Comparison of ENCODE assay signal across 15 cellular contexts in the genomic region with DNA sequence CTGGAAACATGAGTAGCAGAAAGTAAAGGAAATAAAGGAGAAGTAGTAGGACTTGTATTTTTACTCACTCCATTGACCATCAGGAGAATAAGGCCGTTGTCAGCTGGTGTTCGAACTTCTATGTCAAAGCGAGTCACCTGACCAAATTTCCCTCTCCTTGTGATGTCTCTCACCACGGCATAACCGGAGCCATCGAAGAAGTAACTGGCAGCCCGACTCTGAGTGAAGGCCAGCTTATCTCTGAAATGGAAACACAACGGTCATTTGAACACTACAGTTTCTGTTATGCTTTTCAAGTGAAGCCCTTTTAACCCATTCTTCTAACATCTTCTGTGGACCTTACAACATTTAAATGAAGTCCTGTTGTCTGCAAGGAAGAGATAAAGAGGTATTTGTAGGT. TPM values are rescaled to one million over a fixed set of nuclear protein-coding genes. Genes with fewer than 3 reads are reported as not detected.
DNase-seq lines count a peak whose midpoint lies in the region; ATAC-seq, FAIRE-seq and TF ChIP-seq lines count a peak whose summit lies in the region.
"Had no signal": no experiment of that assay in that cellular context is flagged by ENCODE, and none has a peak within 500 bp of the region (broad histone marks: within the 10 kb centered on the region; RNA-seq: fewer than 3 reads in every experiment).

No MANE protein-coding gene starts in this region.

- ATAC-seq in heart left ventricle = peak in 3 of 4 donors; percentile 39 to 75 (median 41)

- no peak for TF ChIP-seq CTCF in heart left ventricle (IDR thresholded peaks at IDR 0.05)
- no peak for TF ChIP-seq CTCF in right atrium auricular region (IDR thresholded peaks at IDR 0.05)
- no peak for TF ChIP-seq CTCF in H1 (IDR thresholded peaks at IDR 0.05; ENCODE audit: control extremely low read depth in 1 of 3, insufficient read depth in 1 of 3, low read depth in 1 of 3, low read length in 3 of 3)
- TF ChIP-seq CTCF in testis (IDR thresholded peaks at IDR 0.05) = no peak
- TF ChIP-seq CTCF in endodermal cell (conservative IDR thresholded peaks at IDR 0.05) = no peak

- FAIRE-seq in H1 (lab: Jason Lieb, UNC) = no peak
- FAIRE-seq: GM19239 had no signal

- TF ChIP-seq POLR2A in heart left ventricle (IDR thresholded peaks at IDR 0.05) = no peak
- no peak for TF ChIP-seq POLR2A in H1 (IDR thresholded peaks at IDR 0.05; ENCODE audit: control extremely low read depth in 1 of 2, low read depth in 2 of 2, low read length in 2 of 2)
- TF ChIP-seq POLR2A in testis (IDR thresholded peaks at IDR 0.05) = no peak

- 36 to 51% (median 49%) methylated on average over 8 of the region's 8 CpGs for WGBS in heart left ventricle, 4 donors
- WGBS in H1 (ENCODE audit: extremely low coverage in 1 of 2, insufficient coverage in 1 of 2, insufficient read length in 1 of 2, insufficient replicate concordance in 2 of 2, low coverage in 1 of 2, low lambda C conversion rate in 2 of 2, missing lambda C conversion rate in 1 of 2), 2 experiments = 94% methylated on average over 8 of the region's 8 CpGs; no CpG with 5 or more reads in 1 of the 2 experiments
- WGBS in testis, 2 donors = 44 to 53% methylated on average over 8 of the region's 8 CpGs
- WGBS in endodermal cell (ENCODE audit: insufficient coverage in 1 of 2, insufficient read length in 1 of 2), 2 experiments = 89 to 92% methylated on average over 7 to 8 of the region's 8 CpGs

- no peak overlapping the region for H3K4ac ChIP-seq in H1 (replicated peaks; ENCODE audit: insufficient read length, low read depth, low read length)

- no peak overlapping the region for H2BK5ac ChIP-seq in H1 (ENCODE audit: low read depth, low read length)

- H2BK12ac ChIP-seq in H1 (ENCODE audit: low read depth, low read length) = no peak overlapping the region

- peak overlapping the region in 3 of 12 donors; percentile 8 to 36 (median 14) for H3K27ac ChIP-seq in heart left ventricle
- no peak overlapping the region for H3K27ac ChIP-seq in right atrium auricular region
- H3K27ac ChIP-seq in H1 (ENCODE audit: low read depth, low read length) = no peak overlapping the region
- peak overlapping the region in 1 of 2 donors; percentile 44 for H3K27ac ChIP-seq in testis
- no peak overlapping the region for H3K27ac ChIP-seq in endodermal cell (ENCODE audit: low read depth, low read length)
- H3K27ac ChIP-seq: BLaER1 treated with 17β-estradiol and CSF1 and Interleukin-3, amounts not matched to agents 10 nM and 100 nM had no signal

- H4K91ac ChIP-seq in H1 (replicated peaks; ENCODE audit: insufficient read length, low read length) = no peak overlapping the region

- no peak overlapping the region for H4K8ac ChIP-seq in H1 (ENCODE audit: extremely low read depth, insufficient read depth, low read length)

- no peak overlapping the region for H3K4me2 ChIP-seq in H1 (ENCODE audit: insufficient read depth in 1 of 2, low read depth in 2 of 2, low read length in 2 of 2)
- H3K4me2 ChIP-seq: BLaER1 treated with 17β-estradiol and CSF1 and Interleukin-3, amounts not matched to agents 10 nM and 100 nM had no signal

- H3K9me3 ChIP-seq in heart left ventricle (no peaks in the 10 kb centered on the region), right atrium auricular region (no peaks in the 10 kb centered on the region), H1 (ENCODE audit: insufficient read depth in 2 of 2, low read depth in 1 of 2, low read length in 1 of 2) (no peaks in the 10 kb centered on the region), testis (no peaks in the 10 kb centered on the region), endodermal cell (ENCODE audit: control insufficient read depth, low read length) (no peaks in the 10 kb centered on the region)
- H3K9me3 ChIP-seq: BLaER1 treated with 17β-estradiol and CSF1 and Interleukin-3, amounts not matched to agents 10 nM and 100 nM had no signal

- H3K23ac ChIP-seq in H1 (ENCODE audit: insufficient read length) = no peak overlapping the region

- intact Hi-C loops in heart left ventricle (cut with DNase I) = no loop called here
- intact Hi-C loops in testis (cut with DNase I; ENCODE audit: low total_unique reads) = no loop called here

- H3K4me3 Mint-ChIP-seq in endodermal cell = no peak overlapping the region
- no peak overlapping the region for H3K4me3 Mint-ChIP-seq in activated CD4-positive, alpha-beta T cell treated with anti-CD3 and anti-CD28 coated beads, Interleukin-2, amount 10 ng/mL, durations not matched to agents 7 days and 5 days
- H3K4me3 Mint-ChIP-seq: CD4-positive, CD25-positive, alpha-beta regulatory T cell; HFFc6 had no signal

- H2AFZ ChIP-seq in H1 (ENCODE audit: low read length) = peak overlapping the region; percentile 34; the same call in 1 of the 2 replicates

- no peak for TF ChIP-seq EP300 in H1 (IDR thresholded peaks at IDR 0.05; ENCODE audit: borderline replicate concordance in 1 of 2, low read depth in 2 of 2, low read length in 2 of 2)

- no peak overlapping the region for H2BK120ac ChIP-seq in H1 (replicated peaks; ENCODE audit: low read depth, low read length)

- no peaks in the 10 kb centered on the region for H3K27me3 Mint-ChIP-seq in endodermal cell (ENCODE audit: insufficient read depth)
- peaks cover 17% of the 10 kb centered on the region for H3K27me3 Mint-ChIP-seq in activated CD4-positive, alpha-beta T cell treated with anti-CD3 and anti-CD28 coated beads, Interleukin-2, amount 10 ng/mL, durations not matched to agents 7 days and 5 days

- H3K9ac ChIP-seq in H1 (replicated peaks in 1 of 4; ENCODE audit: extremely low read depth in 1 of 4, low read depth in 3 of 4, low read length in 3 of 4) (no peak overlapping the region), endodermal cell (ENCODE audit: extremely low read depth, low read length, poor library complexity, severe bottlenecking) (no peak overlapping the region)
- H3K9ac ChIP-seq: BLaER1 treated with 17β-estradiol and CSF1 and Interleukin-3, amounts not matched to agents 10 nM and 100 nM had no signal

- H3K79me2 ChIP-seq in H1 (ENCODE audit: control insufficient read depth in 1 of 2, insufficient read depth in 2 of 2, low read length in 2 of 2) = no peaks in the 10 kb centered on the region

- H3K4me1 Mint-ChIP-seq in endodermal cell = peaks cover 9% of the 10 kb centered on the region
- H3K4me1 Mint-ChIP-seq in activated CD4-positive, alpha-beta T cell treated with anti-CD3 and anti-CD28 coated beads, Interleukin-2, amount 10 ng/mL, durations not matched to agents 7 days and 5 days = no peaks in the 10 kb centered on the region

- H3K56ac ChIP-seq in H1 (replicated peaks; ENCODE audit: insufficient read length, low read depth, low read length) = no peak overlapping the region

- DNase-seq in heart left ventricle = no peak
- DNase-seq in right atrium auricular region (ENCODE audit: low spot score) = no peak
- DNase-seq in OCI-M1 (lab: John Stamatoyannopoulos, UW) = peak; percentile 73
- DNase-seq in H1 (ENCODE audit: low read depth in 1 of 2, low spot score in 2 of 2) = no peak
- DNase-seq in testis = peak; percentile 69
- DNase-seq in endodermal cell = no peak
- no peak for DNase-seq in activated CD4-positive, alpha-beta T cell treated with anti-CD3 and anti-CD28 coated beads, Interleukin-2, amount 10 ng/mL, durations not matched to agents 7 days and 5 days
- DNase-seq: ACHN; CD4-positive, CD25-positive, alpha-beta regulatory T cell; DMS53; GF-D8; HCEC 1CT; HFFc6 had no signal

- H3K9me3 Mint-ChIP-seq in endodermal cell = no peaks in the 10 kb centered on the region
- H3K9me3 Mint-ChIP-seq in activated CD4-positive, alpha-beta T cell treated with anti-CD3 and anti-CD28 coated beads, Interleukin-2, amount 10 ng/mL, durations not matched to agents 7 days and 5 days = no peaks in the 10 kb centered on the region
- H3K9me3 Mint-ChIP-seq: CD4-positive, CD25-positive, alpha-beta regulatory T cell; HFFc6 had no signal

- no peak overlapping the region for H2BK15ac ChIP-seq in H1 (ENCODE audit: low read length)

- POLR2A ChIA-PET in H1 (lab: Charles Lee; ENCODE audit: partially characterized antibody) = no interaction called here
- POLR2A ChIA-PET in activated CD4-positive, alpha-beta T cell treated with anti-CD3 and anti-CD28 coated beads, Interleukin-2, amount 10 ng/mL, durations not matched to agents 7 days and 5 days (lab: Charles Lee) = no interaction called here

- H3K27me3 ChIP-seq in heart left ventricle = no peaks in the 10 kb centered on the region
- no peaks in the 10 kb centered on the region for H3K27me3 ChIP-seq in right atrium auricular region
- no peaks in the 10 kb centered on the region for H3K27me3 ChIP-seq in H1 (replicated peaks in 1 of 4; ENCODE audit: control insufficient read depth in 3 of 4, extremely low read depth in 1 of 4, insufficient read depth in 3 of 4, low read length in 3 of 4)
- H3K27me3 ChIP-seq in testis = no peaks in the 10 kb centered on the region
- H3K27me3 ChIP-seq in endodermal cell (ENCODE audit: control insufficient read depth, insufficient read depth, low read length, poor library complexity, severe bottlenecking) = no peaks in the 10 kb centered on the region
- H3K27me3 ChIP-seq: BLaER1 treated with 17β-estradiol and CSF1 and Interleukin-3, amounts not matched to agents 10 nM and 100 nM had no signal

- H3K36me3 ChIP-seq in heart left ventricle (peaks cover 0 to 100% (median 96%) of the 10 kb centered on the region in 9 donors), right atrium auricular region (peaks cover 88% of the 10 kb centered on the region), H1 (ENCODE audit: control insufficient read depth in 2 of 4, insufficient read depth in 4 of 4, low read length in 3 of 4) (no peaks in the 10 kb centered on the region), testis (ENCODE audit: low read depth, missing control alignments) (no peaks in the 10 kb centered on the region), endodermal cell (ENCODE audit: control insufficient read depth, insufficient read depth, low read length) (no peaks in the 10 kb centered on the region)
- H3K36me3 ChIP-seq: BLaER1 treated with 17β-estradiol and CSF1 and Interleukin-3, amounts not matched to agents 10 nM and 100 nM had no signal

- H4K5ac ChIP-seq in H1 (ENCODE audit: insufficient read length, low read depth, low read length) = no peak overlapping the region

- CTCF ChIA-PET in H1 (lab: Charles Lee; ENCODE audit: partially characterized antibody) = no interaction called here
- CTCF ChIA-PET in activated CD4-positive, alpha-beta T cell treated with anti-CD3 and anti-CD28 coated beads, Interleukin-2, amount 10 ng/mL, durations not matched to agents 7 days and 5 days (lab: Charles Lee) = no interaction called here

- H3K23me2 ChIP-seq in H1 (ENCODE audit: low read depth, low read length) = no peaks in the 10 kb centered on the region

- no peaks in the 10 kb centered on the region for H4K20me1 ChIP-seq in H1 (replicated peaks in 1 of 2; ENCODE audit: control insufficient read depth in 1 of 2, insufficient read depth in 2 of 2, low read length in 2 of 2)
- H4K20me1 ChIP-seq: BLaER1 treated with 17β-estradiol and CSF1 and Interleukin-3, amounts not matched to agents 10 nM and 100 nM had no signal

- no peak overlapping the region for H3K14ac ChIP-seq in H1 (ENCODE audit: insufficient read length)

- H2AK5ac ChIP-seq in H1 (ENCODE audit: low read depth, low read length) = no peak overlapping the region

- H2BK20ac ChIP-seq in H1 (ENCODE audit: low read length) = no peak overlapping the region

- no peak overlapping the region for H3K18ac ChIP-seq in H1 (ENCODE audit: extremely low read depth, low read length)

- H3K4me1 ChIP-seq in heart left ventricle (peaks cover 0 to 10% (median 0%) of the 10 kb centered on the region in 12 donors), right atrium auricular region (no peaks in the 10 kb centered on the region), H1 (replicated peaks in 1 of 4; ENCODE audit: control insufficient read depth in 3 of 4, insufficient read depth in 4 of 4, low read length in 3 of 4) (no peaks in the 10 kb centered on the region), testis (peaks cover 7% of the 10 kb centered on the region), endodermal cell (ENCODE audit: control insufficient read depth, insufficient read depth, low read length) (peaks cover 6% of the 10 kb centered on the region)
- H3K4me1 ChIP-seq: BLaER1 treated with 17β-estradiol and CSF1 and Interleukin-3, amounts not matched to agents 10 nM and 100 nM had no signal

- no peak overlapping the region for H3K4me3 ChIP-seq in heart left ventricle
- H3K4me3 ChIP-seq in right atrium auricular region = no peak overlapping the region
- no peak overlapping the region for H3K4me3 ChIP-seq in H1 (ENCODE audit: extremely low read depth in 1 of 4, insufficient read depth in 2 of 4, low read depth in 3 of 4, low read length in 4 of 4)
- H3K4me3 ChIP-seq in testis = no peak overlapping the region
- no peak overlapping the region for H3K4me3 ChIP-seq in endodermal cell (ENCODE audit: low read length)
- H3K4me3 ChIP-seq: BLaER1 treated with 17β-estradiol and CSF1 and Interleukin-3, amounts not matched to agents 10 nM and 100 nM had no signal

- no peak overlapping the region for H3K27ac Mint-ChIP-seq in endodermal cell
- H3K27ac Mint-ChIP-seq in activated CD4-positive, alpha-beta T cell treated with anti-CD3 and anti-CD28 coated beads, Interleukin-2, amount 10 ng/mL, durations not matched to agents 7 days and 5 days = no peak overlapping the region
- H3K27ac Mint-ChIP-seq: CD4-positive, CD25-positive, alpha-beta regulatory T cell; HFFc6 had no signal

- H3K36me3 Mint-ChIP-seq in endodermal cell (ENCODE audit: low read depth) = no peaks in the 10 kb centered on the region
- H3K36me3 Mint-ChIP-seq in activated CD4-positive, alpha-beta T cell treated with anti-CD3 and anti-CD28 coated beads, Interleukin-2, amount 10 ng/mL, durations not matched to agents 7 days and 5 days (ENCODE audit: low read depth) = no peaks in the 10 kb centered on the region
- H3K36me3 Mint-ChIP-seq: CD4-positive, CD25-positive, alpha-beta regulatory T cell had no signal

- H3K79me1 ChIP-seq in H1 (ENCODE audit: low read depth, low read length) = no peaks in the 10 kb centered on the region

- TF ChIP-seq RAD21 in H1 (IDR thresholded peaks at IDR 0.05 in 1 of 2, conservative IDR thresholded peaks at IDR 0.05 in 1 of 2; ENCODE audit: low read depth in 2 of 2, low read length in 2 of 2) = no peak

RNA-seq across cellular contexts. Expression of gene FAM229B, which starts 51.7 kb away (rescaled TPM):
- total RNA-seq in heart left ventricle (10 to 100 TPM; 33.7 to 77.7 (median 54.8) TPM), right atrium auricular region (10 to 100 TPM; 28.7 to 44.9 TPM), testis (100 to 1,000 TPM; 111 to 202 TPM), endodermal cell (10 to 100 TPM; 21.0 to 24.3 TPM)
- polyA plus RNA-seq in heart left ventricle (10 to 100 TPM; 28.6 to 85.8 TPM), H1 (2011; rRNA removed) (5.8 and 10.4 TPM in 2 replicates), testis (ENCODE audit: insufficient read depth, low read depth, low replicate concordance) (724 TPM)
- 10.0 and 10.5 TPM in 2 replicates for total RNA-seq in H1 (2021; fragmentation: NEBNext Ultra II Directional; extraction: Animal tissue kit (Norgen Biotek cat#: 25700))
- 7.5 TPM for polyA plus RNA-seq in H1 (2011; cell fraction: cytosol; rRNA removed)
- polyA plus RNA-seq in H1 (2011; cell fraction: nucleus; rRNA removed) = 5.8 TPM
- polyA plus RNA-seq in H1 (2012, experiment 1 of 2) = 12.3 to 14.3 TPM (median 12.8 TPM) in 4 replicates
- 25.4 TPM for polyA plus RNA-seq in H1 (2012, experiment 2 of 2)
- polyA plus RNA-seq in H1 (2013, experiment 1 of 2) = 28.3 TPM
- 25.1 TPM for polyA plus RNA-seq in H1 (2013, experiment 2 of 2)
- polyA minus RNA-seq in H1 (2011; rRNA and poly(A)+ RNA removed) = 3.6 and 5.0 TPM in 2 replicates
- 2.1 TPM for polyA minus RNA-seq in H1 (2011; cell fraction: cytosol; rRNA and poly(A)+ RNA removed)
- polyA minus RNA-seq in H1 (2011; cell fraction: nucleus; rRNA and poly(A)+ RNA removed) = 1.9 TPM
- 28.3 TPM for polyA plus RNA-seq in endodermal cell (2013, experiment 1 of 2)
- 27.9 TPM for polyA plus RNA-seq in endodermal cell (2013, experiment 2 of 2)
- total RNA-seq in activated CD4-positive, alpha-beta T cell treated with anti-CD3 and anti-CD28 coated beads, Interleukin-2, amount 10 ng/mL, durations not matched to agents 7 days and 5 days = 1 to 10 TPM; 1.5 to 2.2 TPM

RNA-seq across cellular contexts. Expression of gene TUBE1, which starts 51.8 kb away (rescaled TPM):
- total RNA-seq in heart left ventricle (10 to 100 TPM; 16.1 to 33.2 (median 25.0) TPM), right atrium auricular region (10 to 100 TPM; 19.0 to 32.3 TPM), testis (10 to 100 TPM; 59.3 to 62.1 TPM), endodermal cell (10 to 100 TPM; 27.7 to 40.2 TPM)
- polyA plus RNA-seq in heart left ventricle (10 to 100 TPM; 10.1 to 23.1 TPM), H1 (2011; rRNA removed) (5.5 and 8.0 TPM in 2 replicates), testis (ENCODE audit: insufficient read depth, low read depth, low replicate concordance) (76.3 TPM)
- 14.8 and 15.9 TPM in 2 replicates for total RNA-seq in H1 (2021; fragmentation: NEBNext Ultra II Directional; extraction: Animal tissue kit (Norgen Biotek cat#: 25700))
- 9.9 TPM for polyA plus RNA-seq in H1 (2011; cell fraction: cytosol; rRNA removed)
- 8.8 TPM for polyA plus RNA-seq in H1 (2011; cell fraction: nucleus; rRNA removed)
- polyA plus RNA-seq in H1 (2012, experiment 1 of 2) = 6.9 to 16.7 TPM (median 8.0 TPM) in 4 replicates
- polyA plus RNA-seq in H1 (2012, experiment 2 of 2) = 2.2 TPM
- 14.9 TPM for polyA plus RNA-seq in H1 (2013, experiment 1 of 2)
- polyA plus RNA-seq in H1 (2013, experiment 2 of 2) = 13.5 TPM
- polyA minus RNA-seq in H1 (2011; rRNA and poly(A)+ RNA removed) = 8.5 and 8.8 TPM in 2 replicates
- 8.0 TPM for polyA minus RNA-seq in H1 (2011; cell fraction: cytosol; rRNA and poly(A)+ RNA removed)
- 29.1 TPM for polyA minus RNA-seq in H1 (2011; cell fraction: nucleus; rRNA and poly(A)+ RNA removed)
- 33.9 TPM for polyA plus RNA-seq in endodermal cell (2013, experiment 1 of 2)
- 27.7 TPM for polyA plus RNA-seq in endodermal cell (2013, experiment 2 of 2)
- total RNA-seq in activated CD4-positive, alpha-beta T cell treated with anti-CD3 and anti-CD28 coated beads, Interleukin-2, amount 10 ng/mL, durations not matched to agents 7 days and 5 days = 10 to 100 TPM; 14.9 to 18.9 TPM

Comparison
In these comparisons a context has a peak if more than half of its experiments do, and no peak if none do; other contexts are left out.
1. DNase-seq: peak in OCI-M1 (single experiment) and testis (single experiment); none in heart left ventricle (0 of 5), right atrium auricular region (single experiment), H1 (0 of 2), endodermal cell (single experiment) and activated CD4-positive, alpha-beta T cell treated with anti-CD3 and anti-CD28 coated beads, Interleukin-2, amount 10 ng/mL, durations not matched to agents 7 days and 5 days (single experiment).